Comparison of ENCODE assay signal across 18 cellular contexts in genomic region chr3:83890763-83891135, GRCh38.
A peak's percentile ranks its signal among the peaks of the same experiment; 100 is the strongest.
DNase-seq lines count a peak whose midpoint lies in the region; ATAC-seq lines count a peak whose summit lies in the region.
"Had no signal": no experiment of that assay in that cellular context is flagged by ENCODE, and none has a peak within 500 bp of the region (broad histone marks: within the 10 kb centered on the region; RNA-seq: fewer than 3 reads in every experiment).

No MANE protein-coding gene starts in this region.

- H3K36me3 Mint-ChIP-seq in CD8-positive, alpha-beta memory T cell = no peaks in the 10 kb centered on the region

- no peak overlapping the region for H3K27ac Mint-ChIP-seq in CD8-positive, alpha-beta memory T cell
- H3K27ac Mint-ChIP-seq: B cell had no signal

- H3K27me3 Mint-ChIP-seq in CD8-positive, alpha-beta memory T cell = no peaks in the 10 kb centered on the region
- H3K27me3 Mint-ChIP-seq: B cell had no signal

- DNase-seq in AG08396 (ENCODE audit: low spot score) (peak; percentile 1), astrocyte of the hippocampus (ENCODE audit: low read depth, low spot score) (peak; percentile 11), fibroblast of gingiva (ENCODE audit: low read depth) (peak; percentile 61), non-pigmented ciliary epithelial cell (ENCODE audit: low read depth) (peak; percentile 60), Kasumi-1 (lab: John Stamatoyannopoulos, UW) (no peak), foreskin melanocyte (no peak)
- no peak for DNase-seq in CD8-positive, alpha-beta memory T cell
- DNase-seq: DMS153, KG1, NCI-H1105, NCI-H146, NCI-H2029, NCI-H2227 treated with DMSO at 0.1 percent for 48 hours, NCI-H510A, NCI-H748 treated with DMSO at 0.1 percent for 48 hours had no signal

- peaks cover 2 to 30% (median 8%) of the 10 kb centered on the region in 5 donors for H3K9me3 Mint-ChIP-seq in CD8-positive, alpha-beta memory T cell

- no peaks in the 10 kb centered on the region for H3K4me1 ChIP-seq in CD8-positive, alpha-beta memory T cell (ENCODE audit: insufficient read depth, low read length)

- ATAC-seq in GM21528 (IDR thresholded peaks at IDR 0.05; ENCODE audit: low FRiP score, unreplicated experiment) = no peak
- ATAC-seq: Panc1 had no signal

- no peaks in the 10 kb centered on the region for H3K4me1 Mint-ChIP-seq in CD8-positive, alpha-beta memory T cell
- H3K4me1 Mint-ChIP-seq: B cell had no signal

- POLR2A ChIA-PET in CD8-positive, alpha-beta memory T cell (lab: Charles Lee) = no interaction called here

- CTCF ChIA-PET in CD8-positive, alpha-beta memory T cell (lab: Charles Lee) = no interaction called here

- H3K27ac ChIP-seq in CD8-positive, alpha-beta memory T cell (ENCODE audit: low read depth, low read length) = no peak overlapping the region

- H3K4me3 Mint-ChIP-seq in CD8-positive, alpha-beta memory T cell = no peak overlapping the region
- H3K4me3 Mint-ChIP-seq: B cell had no signal

- no peaks in the 10 kb centered on the region for H3K27me3 ChIP-seq in CD8-positive, alpha-beta memory T cell (ENCODE audit: insufficient read depth, low read length, poor library complexity, severe bottlenecking)

- H3K4me3 ChIP-seq in CD8-positive, alpha-beta memory T cell (ENCODE audit: low read length) = no peak overlapping the region

- no peaks in the 10 kb centered on the region for H3K9me3 ChIP-seq in CD8-positive, alpha-beta memory T cell (ENCODE audit: low read length)

- no peaks in the 10 kb centered on the region for H3K36me3 ChIP-seq in CD8-positive, alpha-beta memory T cell (ENCODE audit: insufficient read depth, low read length)

Comparison
In these comparisons a context has a peak if more than half of its experiments do, and no peak if none do; other contexts are left out.
1. DNase-seq: peak in AG08396 (single experiment), astrocyte of the hippocampus (single experiment), fibroblast of gingiva (single experiment) and non-pigmented ciliary epithelial cell (single experiment); none in CD8-positive, alpha-beta memory T cell (0 of 5), Kasumi-1 (0 of 2) and foreskin melanocyte (single experiment).